ENCODE assay signal across 17 cellular contexts in genomic region chr9:4667681-4668080, GRCh38. TPM values are rescaled to one million over a fixed set of nuclear protein-coding genes. Genes with fewer than 3 reads are reported as not detected.
A peak's percentile ranks its signal among the peaks of the same experiment; 100 is the strongest.
DNase-seq lines count a peak whose midpoint lies in the region; ATAC-seq and TF ChIP-seq lines count a peak whose summit lies in the region.
"Had no signal": no experiment of that assay in that cellular context is flagged by ENCODE, and none has a peak within 500 bp of the region (broad histone marks: within the 10 kb centered on the region; RNA-seq: fewer than 3 reads in every experiment).

No MANE protein-coding gene starts in this region.

- H3K4me3 ChIP-seq in CD4-positive, alpha-beta memory T cell (ENCODE audit: low read length in 2 of 2) = no peak overlapping the region
- no peak overlapping the region for H3K4me3 ChIP-seq in OCI-LY7 (ENCODE audit: low read depth, low read length, poor library complexity, severe bottlenecking)
- H3K4me3 ChIP-seq: A549, SJSA1 had no signal

- H3K36me3 Mint-ChIP-seq in activated naive CD4-positive, alpha-beta T cell treated with anti-CD3 and anti-CD28 coated beads, Interleukin-2, amount 10 ng/mL, durations not matched to agents 7 days and 5 days = peaks cover 8% of the 10 kb centered on the region
- peaks cover 0 to 6% of the 10 kb centered on the region in 2 donors for H3K36me3 Mint-ChIP-seq in CD4-positive, alpha-beta memory T cell
- H3K36me3 Mint-ChIP-seq in nephron (ENCODE audit: low read depth) = no peaks in the 10 kb centered on the region

- no TSS peak for BruUV-seq in OCI-LY7 (replicated peaks; lab: Mats Ljungman, UMichigan)

- TF ChIP-seq CTCF in OCI-LY7 (conservative IDR thresholded peaks at IDR 0.05; ENCODE audit: low read length) (no peak), nephron (IDR thresholded peaks at IDR 0.05; ENCODE audit: unreplicated experiment in 3 of 3) (no peak)

- no peaks in the 10 kb centered on the region for H3K9me3 Mint-ChIP-seq in activated naive CD4-positive, alpha-beta T cell treated with anti-CD3 and anti-CD28 coated beads, Interleukin-2, amount 10 ng/mL, durations not matched to agents 7 days and 5 days
- no peaks in the 10 kb centered on the region for H3K9me3 Mint-ChIP-seq in CD4-positive, alpha-beta memory T cell
- H3K9me3 Mint-ChIP-seq in nephron = no peaks in the 10 kb centered on the region
- H3K9me3 Mint-ChIP-seq: H9, HFFc6 had no signal

- H3K4me1 Mint-ChIP-seq in activated naive CD4-positive, alpha-beta T cell treated with anti-CD3 and anti-CD28 coated beads, Interleukin-2, amount 10 ng/mL, durations not matched to agents 7 days and 5 days = peaks cover 73% of the 10 kb centered on the region
- peaks cover 52 to 61% (median 59%) of the 10 kb centered on the region in 4 donors for H3K4me1 Mint-ChIP-seq in CD4-positive, alpha-beta memory T cell
- H3K4me1 Mint-ChIP-seq in nephron = peaks cover 30% of the 10 kb centered on the region

- H3K4me1 ChIP-seq in CD4-positive, alpha-beta memory T cell (ENCODE audit: insufficient read depth, low read length) = peaks cover 60% of the 10 kb centered on the region
- peaks cover 27% of the 10 kb centered on the region for H3K4me1 ChIP-seq in OCI-LY7 (ENCODE audit: insufficient read depth, low read length, poor library complexity, severe bottlenecking)
- H3K4me1 ChIP-seq: BE2C had no signal

- ATAC-seq in GM18861 (IDR thresholded peaks at IDR 0.05; ENCODE audit: unreplicated experiment) (no peak), HG03469 (IDR thresholded peaks at IDR 0.05; ENCODE audit: unreplicated experiment) (no peak)
- ATAC-seq: A549, Right ventricle myocardium inferior had no signal

- no peak overlapping the region for H3K27ac Mint-ChIP-seq in activated naive CD4-positive, alpha-beta T cell treated with anti-CD3 and anti-CD28 coated beads, Interleukin-2, amount 10 ng/mL, durations not matched to agents 7 days and 5 days
- peak overlapping the region; percentile 5 to 81 (median 41) for H3K27ac Mint-ChIP-seq in CD4-positive, alpha-beta memory T cell
- H3K27ac Mint-ChIP-seq in nephron = no peak overlapping the region
- H3K27ac Mint-ChIP-seq: H9, HFFc6 had no signal

- no peaks in the 10 kb centered on the region for H3K27me3 ChIP-seq in CD4-positive, alpha-beta memory T cell (ENCODE audit: insufficient read depth, low read length)
- H3K27me3 ChIP-seq: SJSA1 had no signal

- no peaks in the 10 kb centered on the region for H3K36me3 ChIP-seq in CD4-positive, alpha-beta memory T cell (ENCODE audit: insufficient read depth, low read length)
- no peaks in the 10 kb centered on the region for H3K36me3 ChIP-seq in OCI-LY7 (ENCODE audit: insufficient read depth, low read length)
- H3K36me3 ChIP-seq: BE2C, SJSA1 had no signal

- H3K27ac ChIP-seq in CD4-positive, alpha-beta memory T cell (ENCODE audit: low read depth, low read length) = no peak overlapping the region
- no peak overlapping the region for H3K27ac ChIP-seq in OCI-LY7 (ENCODE audit: low read depth, low read length, poor library complexity, severe bottlenecking)
- H3K27ac ChIP-seq: SJSA1 had no signal

- H3K4me2 ChIP-seq in OCI-LY7 (ENCODE audit: low read length) = no peak overlapping the region

- POLR2A ChIA-PET in CD4-positive, alpha-beta memory T cell (lab: Charles Lee; ENCODE audit: partially characterized antibody) = interaction anchor here (0.6 to 1.7 kb wide), 5 partner anchors 9 to 815 kb away, joined by 3 to 13 read pairs (median 4); partner anchors contain the start of gene CDC37L1
- POLR2A ChIA-PET in OCI-LY7 (lab: Charles Lee) = interaction anchor here (0.6 kb wide), 1 partner anchor 23 kb away, joined by 4 read pairs; no protein-coding TSS in a partner anchor

- peak; percentile 46 for DNase-seq in activated naive CD4-positive, alpha-beta T cell treated with anti-CD3 and anti-CD28 coated beads, Interleukin-2, amount 10 ng/mL, durations not matched to agents 7 days and 5 days
- DNase-seq in activated naive CD4-positive, alpha-beta T cell (lab: John Stamatoyannopoulos, UW) = no peak
- DNase-seq in CD4-positive, alpha-beta memory T cell = peak; percentile 48 to 57 (median 49)
- DNase-seq in OCI-LY7 (ENCODE audit: low spot score) = peak; percentile 32
- DNase-seq: BE2C, H9, HFFc6, Kasumi-1, NCI-H1694, NCI-H2171 treated with DMSO at 0.1 percent for 48 hours, NCI-H524 treated with DMSO at 0.1 percent for 48 hours had no signal

- H4K20me1 ChIP-seq in OCI-LY7 (ENCODE audit: insufficient read depth, low read length) = no peaks in the 10 kb centered on the region

- intact Hi-C loops in CD4-positive, alpha-beta memory T cell (cut with micrococcal nuclease) = loop anchor here (10.0 kb wide), 1 partner anchor 1337 kb away; a partner anchor contains a TSS
- intact Hi-C loops in OCI-LY7 (cut with micrococcal nuclease; ENCODE audit: unreplicated experiment) = no loop called here

- H3K4me3 Mint-ChIP-seq in activated naive CD4-positive, alpha-beta T cell treated with anti-CD3 and anti-CD28 coated beads, Interleukin-2, amount 10 ng/mL, durations not matched to agents 7 days and 5 days = no peak overlapping the region
- H3K4me3 Mint-ChIP-seq in CD4-positive, alpha-beta memory T cell = peak overlapping the region in 7 of 8 donors; percentile 0 to 72 (median 23)
- H3K4me3 Mint-ChIP-seq in nephron = peak overlapping the region; percentile 2 to 24 (median 10)
- H3K4me3 Mint-ChIP-seq: H9, HFFc6 had no signal

- no peaks in the 10 kb centered on the region for H3K9me2 ChIP-seq in OCI-LY7 (ENCODE audit: insufficient read depth, low read length)

- peaks cover 13% of the 10 kb centered on the region for H3K27me3 Mint-ChIP-seq in activated naive CD4-positive, alpha-beta T cell treated with anti-CD3 and anti-CD28 coated beads, Interleukin-2, amount 10 ng/mL, durations not matched to agents 7 days and 5 days
- peaks cover 0 to 1% of the 10 kb centered on the region in 2 donors for H3K27me3 Mint-ChIP-seq in CD4-positive, alpha-beta memory T cell
- peaks cover 15% of the 10 kb centered on the region for H3K27me3 Mint-ChIP-seq in nephron (ENCODE audit: low read depth)

- H3K79me2 ChIP-seq in OCI-LY7 (ENCODE audit: insufficient read depth, low read depth, low read length) = no peaks in the 10 kb centered on the region

- H3K9me3 ChIP-seq in CD4-positive, alpha-beta memory T cell (ENCODE audit: control insufficient read depth in 1 of 2, low read length in 2 of 2) = no peaks in the 10 kb centered on the region
- H3K9me3 ChIP-seq in OCI-LY7 (ENCODE audit: low read length) = no peaks in the 10 kb centered on the region
- H3K9me3 ChIP-seq: A549, BE2C, SJSA1 had no signal

- CTCF ChIA-PET in activated naive CD4-positive, alpha-beta T cell treated with anti-CD3 and anti-CD28 coated beads, Interleukin-2, amount 10 ng/mL, durations not matched to agents 7 days and 5 days (lab: Charles Lee) = no interaction called here
- CTCF ChIA-PET in CD4-positive, alpha-beta memory T cell (lab: Charles Lee; ENCODE audit: partially characterized antibody) = no interaction called here
- CTCF ChIA-PET in OCI-LY7 (lab: Charles Lee; ENCODE audit: unreplicated experiment) = no interaction called here

- H2AFZ ChIP-seq in OCI-LY7 (ENCODE audit: low read length) = no peak overlapping the region

RNA-seq across cellular contexts. Expression of gene SPATA6L, which starts 1.4 kb away (rescaled TPM):
- 1 to 10 TPM; 1.9 to 3.4 TPM for total RNA-seq in CD4-positive, alpha-beta memory T cell
- not detected for polyA plus RNA-seq in CD4-positive, alpha-beta memory T cell
- not detected in 2 replicates for total RNA-seq in OCI-LY7 (2014; rRNA removed; shearing (Covaris generic))
- 0.49 and 2.3 TPM in 2 replicates for total RNA-seq in OCI-LY7 (2022)

RNA-seq across cellular contexts. Expression of gene PLPP6, which starts 5.6 kb away (rescaled TPM):
- total RNA-seq in CD4-positive, alpha-beta memory T cell = 10 to 100 TPM; 23.3 to 23.8 TPM
- polyA plus RNA-seq in CD4-positive, alpha-beta memory T cell = 1 to 10 TPM; 3.2 to 6.6 TPM
- total RNA-seq in OCI-LY7 (2014; rRNA removed; shearing (Covaris generic)) = 2.5 and 4.6 TPM in 2 replicates
- 7.5 and 8.1 TPM in 2 replicates for total RNA-seq in OCI-LY7 (2022)

RNA-seq across cellular contexts. Expression of gene CDC37L1, which starts 11.7 kb away (rescaled TPM):
- 10 to 100 TPM; 27.2 to 27.8 TPM for total RNA-seq in CD4-positive, alpha-beta memory T cell
- 10 to 100 TPM; 15.8 to 17.8 TPM for polyA plus RNA-seq in CD4-positive, alpha-beta memory T cell
- 11.7 and 13.8 TPM in 2 replicates for total RNA-seq in OCI-LY7 (2014; rRNA removed; shearing (Covaris generic))
- total RNA-seq in OCI-LY7 (2022) = 9.3 and 11.1 TPM in 2 replicates

Comparison
In these comparisons a context has a peak if more than half of its experiments do, and no peak if none do; other contexts are left out.
1. DNase-seq: peak in activated naive CD4-positive, alpha-beta T cell treated with anti-CD3 and anti-CD28 coated beads, Interleukin-2, amount 10 ng/mL, durations not matched to agents 7 days and 5 days (single experiment), CD4-positive, alpha-beta memory T cell (5 of 5) and OCI-LY7 (single experiment); none in activated naive CD4-positive, alpha-beta T cell (0 of 4).
2. H3K27ac Mint-ChIP-seq: peak in CD4-positive, alpha-beta memory T cell (7 of 7); none in activated naive CD4-positive, alpha-beta T cell treated with anti-CD3 and anti-CD28 coated beads, Interleukin-2, amount 10 ng/mL, durations not matched to agents 7 days and 5 days (single experiment) and nephron (0 of 3).